In genomic region chr7:99949645-99950228, GRCh38 we compare ENCODE assay signal across 11 cellular contexts. TPM values are rescaled to one million over a fixed set of nuclear protein-coding genes. Genes with fewer than 3 reads are reported as not detected.
DNase-seq lines count a peak whose midpoint lies in the region; ATAC-seq and TF ChIP-seq lines count a peak whose summit lies in the region.
"Had no signal": no experiment of that assay in that cellular context is flagged by ENCODE, and none has a peak within 500 bp of the region (broad histone marks: within the 10 kb centered on the region; RNA-seq: fewer than 3 reads in every experiment).

No MANE protein-coding gene starts in this region.

- H3K27ac Mint-ChIP-seq in CD4-positive, alpha-beta T cell, result no peak overlapping the region
- H3K27ac Mint-ChIP-seq in stimulated activated memory B cell treated with anti-CD40 and anti-IgM and Interleukin-4, amounts not matched to agents 10 μg/mL and 1 μg/mL and 100 μg/mL, for 72 hours, result no peak overlapping the region

- H3K4me3 Mint-ChIP-seq in CD4-positive, alpha-beta T cell, result no peak overlapping the region
- H3K4me3 Mint-ChIP-seq in stimulated activated memory B cell treated with anti-CD40 and anti-IgM and Interleukin-4, amounts not matched to agents 10 μg/mL and 1 μg/mL and 100 μg/mL, for 72 hours, result no peak overlapping the region

- H3K36me3 ChIP-seq in adrenal gland (replicated peaks in 1 of 2) (no peaks in the 10 kb centered on the region), right lobe of liver (no peaks in the 10 kb centered on the region), left lung (no peaks in the 10 kb centered on the region)
- H3K36me3 ChIP-seq: pancreas had no signal

- ATAC-seq in CD4-positive, alpha-beta T cell (ENCODE audit: poor library complexity), result peak; percentile 52
- ATAC-seq in right lobe of liver (peak in 3 of 4 donors; percentile 24 to 50 (median 25)), left lung (no peak), GM21381 (IDR thresholded peaks at IDR 0.05; ENCODE audit: unreplicated experiment) (no peak)
- no peak for ATAC-seq in stimulated activated memory B cell treated with anti-CD40 and anti-IgM and Interleukin-4, amounts not matched to agents 10 μg/mL and 1 μg/mL and 100 μg/mL, for 72 hours
- ATAC-seq: pancreas had no signal

- H3K36me3 Mint-ChIP-seq in CD4-positive, alpha-beta T cell (ENCODE audit: low read depth), result no peaks in the 10 kb centered on the region
- no peaks in the 10 kb centered on the region for H3K36me3 Mint-ChIP-seq in stimulated activated memory B cell treated with anti-CD40 and anti-IgM and Interleukin-4, amounts not matched to agents 10 μg/mL and 1 μg/mL and 100 μg/mL, for 72 hours

- H3K27me3 ChIP-seq in CD4-positive, alpha-beta T cell (ENCODE audit: control insufficient read depth, insufficient read depth, low read length), result no peaks in the 10 kb centered on the region
- H3K27me3 ChIP-seq in adrenal gland (no peaks in the 10 kb centered on the region), right lobe of liver (no peaks in the 10 kb centered on the region), left lung (no peaks in the 10 kb centered on the region)
- H3K27me3 ChIP-seq: pancreas had no signal

- no peaks in the 10 kb centered on the region for H3K4me1 ChIP-seq in adrenal gland (replicated peaks in 1 of 2)
- H3K4me1 ChIP-seq in right lobe of liver, result peaks cover 0 to 15% (median 6%) of the 10 kb centered on the region in 4 donors
- peaks cover 0 to 13% of the 10 kb centered on the region in 2 donors for H3K4me1 ChIP-seq in left lung
- H3K4me1 ChIP-seq: pancreas had no signal

- H3K4me1 Mint-ChIP-seq in CD4-positive, alpha-beta T cell (ENCODE audit: low read depth), result no peaks in the 10 kb centered on the region
- peaks cover 8% of the 10 kb centered on the region for H3K4me1 Mint-ChIP-seq in stimulated activated memory B cell treated with anti-CD40 and anti-IgM and Interleukin-4, amounts not matched to agents 10 μg/mL and 1 μg/mL and 100 μg/mL, for 72 hours

- no peak for DNase-seq in CD4-positive, alpha-beta T cell
- DNase-seq in Jurkat, Clone E6-1 (ENCODE audit: low read depth, low spot score), result peak; percentile 9
- DNase-seq in adrenal gland (no peak), right lobe of liver (no peak), left lung (no peak), G401 (ENCODE audit: low spot score) (no peak)
- DNase-seq: activated gamma-delta T cell treated with Interleukin-2 at 50 U/mL for 16 hours, pancreas had no signal

- POLR2A ChIA-PET in CD4-positive, alpha-beta T cell (lab: Charles Lee), result interaction anchor here (0.8 to 1.2 kb wide), 3 partner anchors 20 to 30 kb away, joined by 3 to 5 read pairs (median 4); partner anchors contain the start of genes GJC3 and TRIM4

- CTCF ChIA-PET in CD4-positive, alpha-beta T cell (lab: Charles Lee), result interaction anchor here (0.6 to 1.5 kb wide), 4 partner anchors 20 to 888 kb away, joined by 3 to 4 read pairs (median 3); partner anchors contain the start of gene GJC3

- 40 to 51% (median 43%) methylated on average over 3 of the region's 3 CpGs for WGBS in adrenal gland, 4 donors
- 23% methylated on average over 3 of the region's 3 CpGs for WGBS in right lobe of liver (ENCODE audit: insufficient coverage, low coverage, low lambda C conversion rate, missing lambda C conversion rate)

- TF ChIP-seq POLR2A in adrenal gland (IDR thresholded peaks at IDR 0.05) (no peak), right lobe of liver (IDR thresholded peaks at IDR 0.05) (no peak)

- in situ Hi-C loops in G401 (cut with HindIII; ENCODE audit: low sequenced_read_pairs), result no loop called here

- intact Hi-C loops in CD4-positive, alpha-beta T cell (cut with DNase I, micrococcal nuclease), result loop anchor here (1.0 to 2.0 kb wide), 2 partner anchors 21 to 36 kb away; partner anchors contain the start of gene GJC3 (in 2 of the 2)
- intact Hi-C loops in adrenal gland (cut with DNase I), result no loop called here
- intact Hi-C loops in right lobe of liver (cut with DNase I), result no loop called here
- intact Hi-C loops in left lung (cut with DNase I), result no loop called here

- H3K27me3 Mint-ChIP-seq in CD4-positive, alpha-beta T cell, result peaks cover 12% of the 10 kb centered on the region
- H3K27me3 Mint-ChIP-seq in stimulated activated memory B cell treated with anti-CD40 and anti-IgM and Interleukin-4, amounts not matched to agents 10 μg/mL and 1 μg/mL and 100 μg/mL, for 72 hours, result peaks cover 17% of the 10 kb centered on the region

- peaks cover 6% of the 10 kb centered on the region for H3K9me3 ChIP-seq in CD4-positive, alpha-beta T cell (ENCODE audit: control insufficient read depth, low read length)
- H3K9me3 ChIP-seq in adrenal gland (replicated peaks in 1 of 3) (no peaks in the 10 kb centered on the region), right lobe of liver (no peaks in the 10 kb centered on the region), left lung (peaks cover 0 to 5% of the 10 kb centered on the region in 2 donors)
- H3K9me3 ChIP-seq: pancreas had no signal

- H3K9me3 Mint-ChIP-seq in CD4-positive, alpha-beta T cell, result no peaks in the 10 kb centered on the region
- no peaks in the 10 kb centered on the region for H3K9me3 Mint-ChIP-seq in stimulated activated memory B cell treated with anti-CD40 and anti-IgM and Interleukin-4, amounts not matched to agents 10 μg/mL and 1 μg/mL and 100 μg/mL, for 72 hours

- H3K4me3 ChIP-seq in Jurkat, Clone E6-1 (ENCODE audit: low read length), result no peak overlapping the region
- H3K4me3 ChIP-seq in adrenal gland (no peak overlapping the region), right lobe of liver (no peak overlapping the region), left lung (no peak overlapping the region)
- H3K4me3 ChIP-seq: pancreas had no signal

- H3K27ac ChIP-seq in CD4-positive, alpha-beta T cell (ENCODE audit: low read depth, low read length), result no peak overlapping the region
- H3K27ac ChIP-seq in adrenal gland (no peak overlapping the region), right lobe of liver (no peak overlapping the region), left lung (no peak overlapping the region)
- H3K27ac ChIP-seq: pancreas had no signal

- peak; percentile 49 for TF ChIP-seq CTCF in CD4-positive, alpha-beta T cell (IDR thresholded peaks at IDR 0.05)
- TF ChIP-seq CTCF in adrenal gland (IDR thresholded peaks at IDR 0.05), result peak; percentile 36 to 63 (median 48)
- peak; percentile 46 to 58 (median 51) for TF ChIP-seq CTCF in right lobe of liver (IDR thresholded peaks at IDR 0.05)
- TF ChIP-seq CTCF in left lung (IDR thresholded peaks at IDR 0.05), result peak in 1 of 2 donors; percentile 23

RNA-seq across cellular contexts. Expression of gene GJC3, which starts 20.3 kb away (rescaled TPM):
- total RNA-seq in CD4-positive, alpha-beta T cell, result under 1 TPM; 0.25 to 0.36 TPM
- not detected for polyA plus RNA-seq in Jurkat, Clone E6-1 (2012; ENCODE audit: insufficient read depth, insufficient read length)
- total RNA-seq in adrenal gland, result not detected
- under 1 TPM; 0.27 to 0.40 (median 0.34) TPM for polyA plus RNA-seq in adrenal gland
- under 1 TPM; 0.17 to 0.86 (median 0.44) TPM for total RNA-seq in right lobe of liver
- total RNA-seq in left lung, result under 1 TPM in 1 of 2 donors, not detected in 1; 0.24 TPM
- not detected in 2 replicates for total RNA-seq in G401 (2014; rRNA removed; shearing (Covaris generic))
- total RNA-seq: M059J had no signal

RNA-seq across cellular contexts. Expression of gene AZGP1, which starts 26.1 kb away (rescaled TPM):
- not detected for total RNA-seq in CD4-positive, alpha-beta T cell
- polyA plus RNA-seq in Jurkat, Clone E6-1 (2012; ENCODE audit: insufficient read depth, insufficient read length), result not detected
- total RNA-seq in adrenal gland, result 1 to 10 TPM in 5 of 8 donors, under 1 TPM in 1, not detected in 2; 0.88 to 3.1 (median 2.0) TPM
- polyA plus RNA-seq in adrenal gland, result 10 to 100 TPM in 1 of 3 donors, 1 to 10 TPM in 1, under 1 TPM in 1; 0.88 to 29.7 (median 3.9) TPM
- 1,000 to 10,000 TPM in 4 of 6 experiments, 100 to 1,000 TPM in 2; 762 to 2,105 (median 1,328) TPM for total RNA-seq in right lobe of liver
- 10 to 100 TPM in 1 of 2 donors, 1 to 10 TPM in 1; 5.0 to 40.3 TPM for total RNA-seq in left lung
- 1.1 TPM in 1 of 2 replicates, not detected in the other for total RNA-seq in G401 (2014; rRNA removed; shearing (Covaris generic))

RNA-seq across cellular contexts. Expression of gene TRIM4, which starts 30.4 kb away (rescaled TPM):
- total RNA-seq in CD4-positive, alpha-beta T cell, result 10 to 100 TPM; 22.8 to 23.1 TPM
- 16.0 TPM for polyA plus RNA-seq in Jurkat, Clone E6-1 (2012; ENCODE audit: insufficient read depth, insufficient read length)
- total RNA-seq in adrenal gland, result 10 to 100 TPM; 30.7 to 57.0 (median 38.8) TPM
- 10 to 100 TPM; 17.2 to 52.9 (median 19.5) TPM for polyA plus RNA-seq in adrenal gland
- total RNA-seq in right lobe of liver, result 10 to 100 TPM; 13.3 to 22.6 (median 16.3) TPM
- total RNA-seq in left lung, result 10 to 100 TPM; 23.6 to 27.0 TPM
- total RNA-seq in G401 (2014; rRNA removed; shearing (Covaris generic)), result 10.0 and 12.9 TPM in 2 replicates

Comparison
In these comparisons a context has a peak if more than half of its experiments do, and no peak if none do; other contexts are left out.
1. ATAC-seq: peak in CD4-positive, alpha-beta T cell (single experiment) and right lobe of liver (3 of 4); none in stimulated activated memory B cell treated with anti-CD40 and anti-IgM and Interleukin-4, amounts not matched to agents 10 μg/mL and 1 μg/mL and 100 μg/mL, for 72 hours (single experiment), left lung (single experiment) and GM21381 (single experiment).
2. RNA of gene AZGP1, which starts 26.1 kb away (total RNA-seq): 762 to 2,105 TPM in right lobe of liver; 5.0 to 40.3 TPM in left lung, 0.88 to 3.1 TPM in adrenal gland, not detected in CD4-positive, alpha-beta T cell and 1.1 TPM in G401; every median in the first group is over 10 times any median in the second.
3. intact Hi-C loops: an anchor here in CD4-positive, alpha-beta T cell (1.0 to 2.0 kb wide); none called in adrenal gland, right lobe of liver and left lung.